ENCODE assay signal across 1 cellular context in genomic region chr15:99015677-99016568, GRCh38.
TF ChIP-seq lines count a peak whose summit lies in the region.

No MANE protein-coding gene starts in this region.

TF ChIP-seq in GM12878, 131 proteins besides CTCF, POLR2A, EP300 and RAD21:
- TF ChIP-seq NBN (IDR thresholded peaks at IDR 0.05) (peak; percentile 43; the same call in 1 of the 2 replicates), DPF2 (IDR thresholded peaks at IDR 0.05) (no peak; the same call in 1 of the 2 replicates), MLLT1 (IDR thresholded peaks at IDR 0.05) (peak; percentile 79), POLR2AphosphoS5 (IDR thresholded peaks at IDR 0.05; ENCODE audit: low read length) (peak; percentile 82)
- TF ChIP-seq, protein P1, sequence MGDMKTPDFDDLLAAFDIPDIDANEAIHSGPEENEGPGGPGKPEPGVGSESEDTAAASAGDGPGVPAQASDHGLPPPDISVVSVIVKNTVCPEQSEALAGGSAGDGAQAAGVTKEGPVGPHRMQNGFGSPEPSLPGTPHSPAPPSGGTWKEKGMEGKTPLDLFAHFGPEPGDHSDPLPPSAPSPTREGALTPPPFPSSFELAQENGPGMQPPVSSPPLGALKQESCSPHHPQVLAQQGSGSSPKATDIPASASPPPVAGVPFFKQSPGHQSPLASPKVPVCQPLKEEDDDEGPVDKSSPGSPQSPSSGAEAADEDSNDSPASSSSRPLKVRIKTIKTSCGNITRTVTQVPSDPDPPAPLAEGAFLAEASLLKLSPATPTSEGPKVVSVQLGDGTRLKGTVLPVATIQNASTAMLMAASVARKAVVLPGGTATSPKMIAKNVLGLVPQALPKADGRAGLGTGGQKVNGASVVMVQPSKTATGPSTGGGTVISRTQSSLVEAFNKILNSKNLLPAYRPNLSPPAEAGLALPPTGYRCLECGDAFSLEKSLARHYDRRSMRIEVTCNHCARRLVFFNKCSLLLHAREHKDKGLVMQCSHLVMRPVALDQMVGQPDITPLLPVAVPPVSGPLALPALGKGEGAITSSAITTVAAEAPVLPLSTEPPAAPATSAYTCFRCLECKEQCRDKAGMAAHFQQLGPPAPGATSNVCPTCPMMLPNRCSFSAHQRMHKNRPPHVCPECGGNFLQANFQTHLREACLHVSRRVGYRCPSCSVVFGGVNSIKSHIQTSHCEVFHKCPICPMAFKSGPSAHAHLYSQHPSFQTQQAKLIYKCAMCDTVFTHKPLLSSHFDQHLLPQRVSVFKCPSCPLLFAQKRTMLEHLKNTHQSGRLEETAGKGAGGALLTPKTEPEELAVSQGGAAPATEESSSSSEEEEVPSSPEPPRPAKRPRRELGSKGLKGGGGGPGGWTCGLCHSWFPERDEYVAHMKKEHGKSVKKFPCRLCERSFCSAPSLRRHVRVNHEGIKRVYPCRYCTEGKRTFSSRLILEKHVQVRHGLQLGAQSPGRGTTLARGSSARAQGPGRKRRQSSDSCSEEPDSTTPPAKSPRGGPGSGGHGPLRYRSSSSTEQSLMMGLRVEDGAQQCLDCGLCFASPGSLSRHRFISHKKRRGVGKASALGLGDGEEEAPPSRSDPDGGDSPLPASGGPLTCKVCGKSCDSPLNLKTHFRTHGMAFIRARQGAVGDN (IDR thresholded peaks at IDR 0.05): peak; percentile 2; the same call in 1 of the 2 replicates
TF ChIP-seq in GM12878: peak in this region for 4.
